Comparison of ENCODE assay signal across 1 cellular context in the genomic region with DNA sequence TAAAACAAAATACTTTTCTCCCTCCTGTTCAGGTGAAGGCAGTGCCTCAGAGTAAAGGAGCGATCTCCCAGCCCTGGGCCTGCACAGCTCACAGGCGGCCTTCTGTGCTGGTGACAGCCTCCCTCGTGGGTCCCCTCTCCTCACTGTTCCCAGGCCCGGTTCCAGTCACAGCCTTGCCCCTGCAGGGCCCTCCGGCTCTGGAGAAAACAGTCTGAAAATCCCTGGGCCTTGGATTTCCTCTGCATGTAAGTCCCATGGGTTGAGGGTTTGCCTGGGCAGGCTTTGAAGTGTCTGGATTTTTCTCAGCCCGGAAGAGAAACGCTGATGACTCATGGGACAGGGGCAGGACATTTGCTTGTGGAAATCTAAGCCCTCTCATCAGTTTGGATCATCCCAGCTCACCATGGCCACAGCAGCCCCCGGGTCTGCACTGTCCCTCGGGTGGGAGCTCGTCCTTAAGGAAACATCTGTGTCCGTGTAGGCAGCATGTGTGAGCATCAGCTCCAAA.
A peak's percentile ranks its signal among the peaks of the same experiment; 100 is the strongest.
TF ChIP-seq lines count a peak whose summit lies in the region.

No MANE protein-coding gene starts in this region.

TF ChIP-seq in HepG2, 621 proteins besides CTCF, POLR2A, EP300 and RAD21 (continued from another document and continues in another):
- TF ChIP-seq, protein P1, sequence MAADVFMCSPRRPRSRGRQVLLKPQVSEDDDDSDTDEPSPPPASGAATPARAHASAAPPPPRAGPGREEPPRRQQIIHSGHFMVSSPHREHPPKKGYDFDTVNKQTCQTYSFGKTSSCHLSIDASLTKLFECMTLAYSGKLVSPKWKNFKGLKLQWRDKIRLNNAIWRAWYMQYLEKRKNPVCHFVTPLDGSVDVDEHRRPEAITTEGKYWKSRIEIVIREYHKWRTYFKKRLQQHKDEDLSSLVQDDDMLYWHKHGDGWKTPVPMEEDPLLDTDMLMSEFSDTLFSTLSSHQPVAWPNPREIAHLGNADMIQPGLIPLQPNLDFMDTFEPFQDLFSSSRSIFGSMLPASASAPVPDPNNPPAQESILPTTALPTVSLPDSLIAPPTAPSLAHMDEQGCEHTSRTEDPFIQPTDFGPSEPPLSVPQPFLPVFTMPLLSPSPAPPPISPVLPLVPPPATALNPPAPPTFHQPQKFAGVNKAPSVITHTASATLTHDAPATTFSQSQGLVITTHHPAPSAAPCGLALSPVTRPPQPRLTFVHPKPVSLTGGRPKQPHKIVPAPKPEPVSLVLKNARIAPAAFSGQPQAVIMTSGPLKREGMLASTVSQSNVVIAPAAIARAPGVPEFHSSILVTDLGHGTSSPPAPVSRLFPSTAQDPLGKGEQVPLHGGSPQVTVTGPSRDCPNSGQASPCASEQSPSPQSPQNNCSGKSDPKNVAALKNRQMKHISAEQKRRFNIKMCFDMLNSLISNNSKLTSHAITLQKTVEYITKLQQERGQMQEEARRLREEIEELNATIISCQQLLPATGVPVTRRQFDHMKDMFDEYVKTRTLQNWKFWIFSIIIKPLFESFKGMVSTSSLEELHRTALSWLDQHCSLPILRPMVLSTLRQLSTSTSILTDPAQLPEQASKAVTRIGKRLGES (CRISPR knock-in tag; IDR thresholded peaks at IDR 0.05; ENCODE audit: borderline replicate concordance), result no peak
- TF ChIP-seq, protein P2, sequence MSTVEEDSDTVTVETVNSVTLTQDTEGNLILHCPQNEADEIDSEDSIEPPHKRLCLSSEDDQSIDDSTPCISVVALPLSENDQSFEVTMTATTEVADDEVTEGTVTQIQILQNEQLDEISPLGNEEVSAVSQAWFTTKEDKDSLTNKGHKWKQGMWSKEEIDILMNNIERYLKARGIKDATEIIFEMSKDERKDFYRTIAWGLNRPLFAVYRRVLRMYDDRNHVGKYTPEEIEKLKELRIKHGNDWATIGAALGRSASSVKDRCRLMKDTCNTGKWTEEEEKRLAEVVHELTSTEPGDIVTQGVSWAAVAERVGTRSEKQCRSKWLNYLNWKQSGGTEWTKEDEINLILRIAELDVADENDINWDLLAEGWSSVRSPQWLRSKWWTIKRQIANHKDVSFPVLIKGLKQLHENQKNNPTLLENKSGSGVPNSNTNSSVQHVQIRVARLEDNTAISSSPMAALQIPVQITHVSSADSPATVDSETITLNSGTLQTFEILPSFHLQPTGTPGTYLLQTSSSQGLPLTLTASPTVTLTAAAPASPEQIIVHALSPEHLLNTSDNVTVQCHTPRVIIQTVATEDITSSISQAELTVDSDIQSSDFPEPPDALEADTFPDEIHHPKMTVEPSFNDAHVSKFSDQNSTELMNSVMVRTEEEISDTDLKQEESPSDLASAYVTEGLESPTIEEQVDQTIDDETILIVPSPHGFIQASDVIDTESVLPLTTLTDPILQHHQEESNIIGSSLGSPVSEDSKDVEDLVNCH (CRISPR knock-in tag; IDR thresholded peaks at IDR 0.05), result no peak
- TF ChIP-seq, protein P3, sequence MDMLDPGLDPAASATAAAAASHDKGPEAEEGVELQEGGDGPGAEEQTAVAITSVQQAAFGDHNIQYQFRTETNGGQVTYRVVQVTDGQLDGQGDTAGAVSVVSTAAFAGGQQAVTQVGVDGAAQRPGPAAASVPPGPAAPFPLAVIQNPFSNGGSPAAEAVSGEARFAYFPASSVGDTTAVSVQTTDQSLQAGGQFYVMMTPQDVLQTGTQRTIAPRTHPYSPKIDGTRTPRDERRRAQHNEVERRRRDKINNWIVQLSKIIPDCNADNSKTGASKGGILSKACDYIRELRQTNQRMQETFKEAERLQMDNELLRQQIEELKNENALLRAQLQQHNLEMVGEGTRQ (IDR thresholded peaks at IDR 0.05; ENCODE audit: low read depth, low read length), result no peak
- TF ChIP-seq, protein P3 (CRISPR knock-in tag; IDR thresholded peaks at IDR 0.05; ENCODE audit: borderline replicate concordance), result no peak
- TF ChIP-seq ELF1 (CRISPR knock-in tag; IDR thresholded peaks at IDR 0.05), result 0 out of 2 replicates have a peak, but pooled peaks have one; percentile 22
- TF ChIP-seq, protein P4, sequence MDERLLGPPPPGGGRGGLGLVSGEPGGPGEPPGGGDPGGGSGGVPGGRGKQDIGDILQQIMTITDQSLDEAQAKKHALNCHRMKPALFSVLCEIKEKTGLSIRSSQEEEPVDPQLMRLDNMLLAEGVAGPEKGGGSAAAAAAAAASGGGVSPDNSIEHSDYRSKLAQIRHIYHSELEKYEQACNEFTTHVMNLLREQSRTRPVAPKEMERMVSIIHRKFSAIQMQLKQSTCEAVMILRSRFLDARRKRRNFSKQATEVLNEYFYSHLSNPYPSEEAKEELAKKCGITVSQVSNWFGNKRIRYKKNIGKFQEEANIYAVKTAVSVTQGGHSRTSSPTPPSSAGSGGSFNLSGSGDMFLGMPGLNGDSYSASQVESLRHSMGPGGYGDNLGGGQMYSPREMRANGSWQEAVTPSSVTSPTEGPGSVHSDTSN (CRISPR knock-in tag; IDR thresholded peaks at IDR 0.05), result no peak
- TF ChIP-seq THAP11 (CRISPR knock-in tag; IDR thresholded peaks at IDR 0.05), result no peak
- TF ChIP-seq PRPF4 (IDR thresholded peaks at IDR 0.05; ENCODE audit: low read depth, low read length, poor library complexity, severe bottlenecking), result no peak
- no peak for TF ChIP-seq MTA1 (CRISPR knock-in tag; IDR thresholded peaks at IDR 0.05; ENCODE audit: borderline replicate concordance)
- TF ChIP-seq HNRNPK (IDR thresholded peaks at IDR 0.05; ENCODE audit: low read depth, low read length, poor library complexity, severe bottlenecking), result no peak
- no peak for TF ChIP-seq ZNF317 (CRISPR knock-in tag; IDR thresholded peaks at IDR 0.05)
- TF ChIP-seq, protein P5, sequence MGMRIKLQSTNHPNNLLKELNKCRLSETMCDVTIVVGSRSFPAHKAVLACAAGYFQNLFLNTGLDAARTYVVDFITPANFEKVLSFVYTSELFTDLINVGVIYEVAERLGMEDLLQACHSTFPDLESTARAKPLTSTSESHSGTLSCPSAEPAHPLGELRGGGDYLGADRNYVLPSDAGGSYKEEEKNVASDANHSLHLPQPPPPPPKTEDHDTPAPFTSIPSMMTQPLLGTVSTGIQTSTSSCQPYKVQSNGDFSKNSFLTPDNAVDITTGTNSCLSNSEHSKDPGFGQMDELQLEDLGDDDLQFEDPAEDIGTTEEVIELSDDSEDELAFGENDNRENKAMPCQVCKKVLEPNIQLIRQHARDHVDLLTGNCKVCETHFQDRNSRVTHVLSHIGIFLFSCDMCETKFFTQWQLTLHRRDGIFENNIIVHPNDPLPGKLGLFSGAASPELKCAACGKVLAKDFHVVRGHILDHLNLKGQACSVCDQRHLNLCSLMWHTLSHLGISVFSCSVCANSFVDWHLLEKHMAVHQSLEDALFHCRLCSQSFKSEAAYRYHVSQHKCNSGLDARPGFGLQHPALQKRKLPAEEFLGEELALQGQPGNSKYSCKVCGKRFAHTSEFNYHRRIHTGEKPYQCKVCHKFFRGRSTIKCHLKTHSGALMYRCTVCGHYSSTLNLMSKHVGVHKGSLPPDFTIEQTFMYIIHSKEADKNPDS (CRISPR knock-in tag; IDR thresholded peaks at IDR 0.05), result no peak
- TF ChIP-seq, protein P6, sequence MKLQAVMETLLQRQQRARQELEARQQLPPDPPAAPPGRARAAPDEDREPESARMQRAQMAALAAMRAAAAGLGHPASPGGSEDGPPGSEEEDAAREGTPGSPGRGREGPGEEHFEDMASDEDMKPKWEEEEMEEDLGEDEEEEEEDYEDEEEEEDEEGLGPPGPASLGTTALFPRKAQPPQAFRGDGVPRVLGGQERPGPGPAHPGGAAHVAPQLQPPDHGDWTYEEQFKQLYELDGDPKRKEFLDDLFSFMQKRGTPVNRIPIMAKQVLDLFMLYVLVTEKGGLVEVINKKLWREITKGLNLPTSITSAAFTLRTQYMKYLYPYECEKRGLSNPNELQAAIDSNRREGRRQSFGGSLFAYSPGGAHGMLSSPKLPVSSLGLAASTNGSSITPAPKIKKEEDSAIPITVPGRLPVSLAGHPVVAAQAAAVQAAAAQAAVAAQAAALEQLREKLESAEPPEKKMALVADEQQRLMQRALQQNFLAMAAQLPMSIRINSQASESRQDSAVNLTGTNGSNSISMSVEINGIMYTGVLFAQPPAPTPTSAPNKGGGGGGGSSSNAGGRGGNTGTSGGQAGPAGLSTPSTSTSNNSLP (IDR thresholded peaks at IDR 0.05; ENCODE audit: low read depth, low read length), result no peak
- TF ChIP-seq SIN3A (IDR thresholded peaks at IDR 0.05; ENCODE audit: borderline replicate concordance, low read depth, low read length), result no peak
- no peak for TF ChIP-seq ZNF615 (CRISPR knock-in tag; IDR thresholded peaks at IDR 0.05; ENCODE audit: borderline replicate concordance)
- no peak for TF ChIP-seq MED1 (CRISPR knock-in tag; IDR thresholded peaks at IDR 0.05)
- no peak for TF ChIP-seq ZNF788 (CRISPR knock-in tag; IDR thresholded peaks at IDR 0.05; ENCODE audit: borderline replicate concordance)
- TF ChIP-seq, protein P7, sequence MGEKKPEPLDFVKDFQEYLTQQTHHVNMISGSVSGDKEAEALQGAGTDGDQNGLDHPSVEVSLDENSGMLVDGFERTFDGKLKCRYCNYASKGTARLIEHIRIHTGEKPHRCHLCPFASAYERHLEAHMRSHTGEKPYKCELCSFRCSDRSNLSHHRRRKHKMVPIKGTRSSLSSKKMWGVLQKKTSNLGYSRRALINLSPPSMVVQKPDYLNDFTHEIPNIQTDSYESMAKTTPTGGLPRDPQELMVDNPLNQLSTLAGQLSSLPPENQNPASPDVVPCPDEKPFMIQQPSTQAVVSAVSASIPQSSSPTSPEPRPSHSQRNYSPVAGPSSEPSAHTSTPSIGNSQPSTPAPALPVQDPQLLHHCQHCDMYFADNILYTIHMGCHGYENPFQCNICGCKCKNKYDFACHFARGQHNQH (CRISPR knock-in tag; IDR thresholded peaks at IDR 0.05), result no peak
- no peak for TF ChIP-seq ZNF564 (CRISPR knock-in tag; IDR thresholded peaks at IDR 0.05)
- TF ChIP-seq FOSL1 (CRISPR knock-in tag; IDR thresholded peaks at IDR 0.05; ENCODE audit: borderline replicate concordance), result 0 out of 2 replicates have a peak, but pooled peaks have one; percentile 26
- TF ChIP-seq, protein P8, sequence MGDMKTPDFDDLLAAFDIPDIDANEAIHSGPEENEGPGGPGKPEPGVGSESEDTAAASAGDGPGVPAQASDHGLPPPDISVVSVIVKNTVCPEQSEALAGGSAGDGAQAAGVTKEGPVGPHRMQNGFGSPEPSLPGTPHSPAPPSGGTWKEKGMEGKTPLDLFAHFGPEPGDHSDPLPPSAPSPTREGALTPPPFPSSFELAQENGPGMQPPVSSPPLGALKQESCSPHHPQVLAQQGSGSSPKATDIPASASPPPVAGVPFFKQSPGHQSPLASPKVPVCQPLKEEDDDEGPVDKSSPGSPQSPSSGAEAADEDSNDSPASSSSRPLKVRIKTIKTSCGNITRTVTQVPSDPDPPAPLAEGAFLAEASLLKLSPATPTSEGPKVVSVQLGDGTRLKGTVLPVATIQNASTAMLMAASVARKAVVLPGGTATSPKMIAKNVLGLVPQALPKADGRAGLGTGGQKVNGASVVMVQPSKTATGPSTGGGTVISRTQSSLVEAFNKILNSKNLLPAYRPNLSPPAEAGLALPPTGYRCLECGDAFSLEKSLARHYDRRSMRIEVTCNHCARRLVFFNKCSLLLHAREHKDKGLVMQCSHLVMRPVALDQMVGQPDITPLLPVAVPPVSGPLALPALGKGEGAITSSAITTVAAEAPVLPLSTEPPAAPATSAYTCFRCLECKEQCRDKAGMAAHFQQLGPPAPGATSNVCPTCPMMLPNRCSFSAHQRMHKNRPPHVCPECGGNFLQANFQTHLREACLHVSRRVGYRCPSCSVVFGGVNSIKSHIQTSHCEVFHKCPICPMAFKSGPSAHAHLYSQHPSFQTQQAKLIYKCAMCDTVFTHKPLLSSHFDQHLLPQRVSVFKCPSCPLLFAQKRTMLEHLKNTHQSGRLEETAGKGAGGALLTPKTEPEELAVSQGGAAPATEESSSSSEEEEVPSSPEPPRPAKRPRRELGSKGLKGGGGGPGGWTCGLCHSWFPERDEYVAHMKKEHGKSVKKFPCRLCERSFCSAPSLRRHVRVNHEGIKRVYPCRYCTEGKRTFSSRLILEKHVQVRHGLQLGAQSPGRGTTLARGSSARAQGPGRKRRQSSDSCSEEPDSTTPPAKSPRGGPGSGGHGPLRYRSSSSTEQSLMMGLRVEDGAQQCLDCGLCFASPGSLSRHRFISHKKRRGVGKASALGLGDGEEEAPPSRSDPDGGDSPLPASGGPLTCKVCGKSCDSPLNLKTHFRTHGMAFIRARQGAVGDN (CRISPR knock-in tag; IDR thresholded peaks at IDR 0.05), result peak; percentile 42
- TF ChIP-seq ETV5 (CRISPR knock-in tag; IDR thresholded peaks at IDR 0.05; ENCODE audit: borderline replicate concordance), result peak; percentile 36; the same call in 1 of the 2 replicates
- 0 out of 2 replicates have a peak, but pooled peaks have one; percentile 22 for TF ChIP-seq ZFY (CRISPR knock-in tag; IDR thresholded peaks at IDR 0.05)
- no peak for TF ChIP-seq ZNF430 (CRISPR knock-in tag; IDR thresholded peaks at IDR 0.05)
- TF ChIP-seq, protein P9, sequence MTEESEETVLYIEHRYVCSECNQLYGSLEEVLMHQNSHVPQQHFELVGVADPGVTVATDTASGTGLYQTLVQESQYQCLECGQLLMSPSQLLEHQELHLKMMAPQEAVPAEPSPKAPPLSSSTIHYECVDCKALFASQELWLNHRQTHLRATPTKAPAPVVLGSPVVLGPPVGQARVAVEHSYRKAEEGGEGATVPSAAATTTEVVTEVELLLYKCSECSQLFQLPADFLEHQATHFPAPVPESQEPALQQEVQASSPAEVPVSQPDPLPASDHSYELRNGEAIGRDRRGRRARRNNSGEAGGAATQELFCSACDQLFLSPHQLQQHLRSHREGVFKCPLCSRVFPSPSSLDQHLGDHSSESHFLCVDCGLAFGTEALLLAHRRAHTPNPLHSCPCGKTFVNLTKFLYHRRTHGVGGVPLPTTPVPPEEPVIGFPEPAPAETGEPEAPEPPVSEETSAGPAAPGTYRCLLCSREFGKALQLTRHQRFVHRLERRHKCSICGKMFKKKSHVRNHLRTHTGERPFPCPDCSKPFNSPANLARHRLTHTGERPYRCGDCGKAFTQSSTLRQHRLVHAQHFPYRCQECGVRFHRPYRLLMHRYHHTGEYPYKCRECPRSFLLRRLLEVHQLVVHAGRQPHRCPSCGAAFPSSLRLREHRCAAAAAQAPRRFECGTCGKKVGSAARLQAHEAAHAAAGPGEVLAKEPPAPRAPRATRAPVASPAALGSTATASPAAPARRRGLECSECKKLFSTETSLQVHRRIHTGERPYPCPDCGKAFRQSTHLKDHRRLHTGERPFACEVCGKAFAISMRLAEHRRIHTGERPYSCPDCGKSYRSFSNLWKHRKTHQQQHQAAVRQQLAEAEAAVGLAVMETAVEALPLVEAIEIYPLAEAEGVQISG (CRISPR knock-in tag; IDR thresholded peaks at IDR 0.05), result no peak
- TF ChIP-seq SIN3B (IDR thresholded peaks at IDR 0.05; ENCODE audit: low read length), result no peak
- no peak for TF ChIP-seq SALL2 (CRISPR knock-in tag; IDR thresholded peaks at IDR 0.05)
